Comparison of ENCODE assay signal across 15 cellular contexts in genomic region chrX:135170877-135171519, GRCh38. TPM values are rescaled to one million over a fixed set of nuclear protein-coding genes. Genes with fewer than 3 reads are reported as not detected.
DNase-seq lines count a peak whose midpoint lies in the region; ATAC-seq, FAIRE-seq and TF ChIP-seq lines count a peak whose summit lies in the region.
"Had no signal": no experiment of that assay in that cellular context is flagged by ENCODE, and none has a peak within 500 bp of the region (broad histone marks: within the 10 kb centered on the region; RNA-seq: fewer than 3 reads in every experiment).

CT55 (minus strand) TSS chrX:135171398; CDS start chrX:135171171, 227 bp downstream.

- H3K27ac ChIP-seq in A673 (ENCODE audit: low read depth, low read length, poor library complexity, severe bottlenecking) (no peak within 1 kb of the TSS), K562 (ENCODE audit: extremely low read depth, low read depth, low read length) (peak within 1 kb of the TSS; percentile 85)
- H3K27ac ChIP-seq: RWPE1 had no signal

- H3K79me2 ChIP-seq in K562 (ENCODE audit: control insufficient read depth, insufficient read depth, low read length), result peaks cover 33% of the 10 kb centered on the region

- peak within 1 kb of the TSS; percentile 87 to 89 for H3K9ac ChIP-seq in K562 (ENCODE audit: insufficient read depth in 1 of 2, low read depth in 2 of 2, low read length in 2 of 2)

- in situ Hi-C loops in K562 (cut with MboI), result no loop called here

- intact Hi-C loops in A673 (cut with micrococcal nuclease; ENCODE audit: unreplicated experiment) (no loop called here), K562 (cut with micrococcal nuclease) (no loop called here)

- peak in 1 of 2 experiments; percentile 42; a peak in 2 of 4 replicates for TF ChIP-seq RAD21 in K562 (CRISPR knock-in tag; conservative IDR thresholded peaks at IDR 0.05 in 1 of 2, IDR thresholded peaks at IDR 0.05 in 1 of 2)

- H4K20me1 ChIP-seq in K562 (replicated peaks; ENCODE audit: control insufficient read depth, insufficient read depth, low read length), result no peaks in the 10 kb centered on the region

- H3K4me2 ChIP-seq in K562 (ENCODE audit: insufficient read depth, low read length), result peak within 1 kb of the TSS; percentile 92

- DNase-seq in A673 (ENCODE audit: low spot score) (peak; percentile 11), H7 (peak; percentile 15), NCI-H446 (lab: John Stamatoyannopoulos, UW) (peak; percentile 16 to 73), K562 (ENCODE audit: extremely low read depth in 1 of 4, low spot score in 3 of 4) (peak; percentile 91 to 93 (median 92)), activated T-cell treated with anti-CD3 and anti-CD28 coated beads for 4 hours (no peak), NCI-H2171 (lab: John Stamatoyannopoulos, UW) (no peak)
- DNase-seq: C1 segment of cervical spinal cord, DMS 273 treated with DMSO at 0.1 percent for 48 hours, KBM-7, MV-4-11, NCI-H1417 treated with DMSO at 0.1 percent for 48 hours, NCI-H2081 had no signal

- CTCF ChIA-PET in A673 (lab: Charles Lee), result no interaction called here
- CTCF ChIA-PET in K562 (lab: Yijun Ruan, JAX; ENCODE audit: low intra/inter-chr PET ratio), result no interaction called here

- FAIRE-seq in K562 (lab: Jason Lieb, UNC), result peak; percentile 96

- H3K4me1 ChIP-seq in A673 (ENCODE audit: insufficient read depth, low read length, poor library complexity, severe bottlenecking) (no peaks in the 10 kb centered on the region), K562 (replicated peaks in 1 of 2; ENCODE audit: control insufficient read depth in 2 of 2, insufficient read depth in 2 of 2, low read length in 2 of 2) (peaks cover 0 to 3% of the 10 kb centered on the region in 2 experiments; a peak in 3 of 5 replicates)

- POLR2A ChIA-PET in A673 (lab: Charles Lee; ENCODE audit: low non-redundant PET) (no interaction called here), K562 (lab: Yijun Ruan, JAX) (interaction anchor here (0.7 kb wide), 1 partner anchor 1243 kb away, joined by 3 read pairs; no protein-coding TSS in a partner anchor)

- TF ChIP-seq POLR2A in K562 (conservative IDR thresholded peaks at IDR 0.05), result peak; percentile 80

- H2AFZ ChIP-seq in K562 (ENCODE audit: low read depth, low read length), result peak within 1 kb of the TSS; percentile 96

- no peaks in the 10 kb centered on the region for H3K9me1 ChIP-seq in K562 (ENCODE audit: control insufficient read depth, insufficient read depth, low read length)

- H3K27me3 ChIP-seq in A673 (replicated peaks; ENCODE audit: insufficient read depth, low read depth, low read length, poor library complexity) (no peaks in the 10 kb centered on the region), H7 (ENCODE audit: control insufficient read depth, insufficient read depth, low read length) (no peaks in the 10 kb centered on the region), K562 (ENCODE audit: control insufficient read depth in 2 of 2, insufficient read depth in 2 of 2, low read length in 2 of 2) (no peaks in the 10 kb centered on the region; a peak in 1 of 5 replicates)

- ATAC-seq in K562 (peak; percentile 100), HG03025 (IDR thresholded peaks at IDR 0.05; ENCODE audit: low FRiP score, unreplicated experiment) (no peak), GM18519 (IDR thresholded peaks at IDR 0.05; ENCODE audit: low FRiP score, unreplicated experiment) (no peak)

- H3K36me3 ChIP-seq in A673 (ENCODE audit: insufficient read depth, low read length, poor library complexity, severe bottlenecking) (no peaks in the 10 kb centered on the region), H7 (replicated peaks; ENCODE audit: control insufficient read depth, insufficient read depth, low read length) (no peaks in the 10 kb centered on the region), K562 (ENCODE audit: control insufficient read depth, insufficient read depth, low read length) (peaks cover 23% of the 10 kb centered on the region)

- TF ChIP-seq EP300 in K562 (IDR thresholded peaks at IDR 0.05; ENCODE audit: low read length), result no peak

- 2% methylated on average over 21 of the region's 27 CpGs for WGBS in K562 (ENCODE audit: insufficient coverage, low coverage, missing lambda C conversion rate)

- H3K4me3 ChIP-seq in A673 (ENCODE audit: low read depth, low read length, poor library complexity, severe bottlenecking), result no peak within 1 kb of the TSS
- H3K4me3 ChIP-seq in H7 (ENCODE audit: insufficient read depth, low read depth, low read length), result no peak within 1 kb of the TSS
- peak within 1 kb of the TSS; percentile 66 for H3K4me3 ChIP-seq in K562

- TF ChIP-seq CTCF in A673 (conservative IDR thresholded peaks at IDR 0.05; ENCODE audit: low read depth, low read length) (no peak), K562 (IDR thresholded peaks at IDR 0.05 in 2 of 3, conservative IDR thresholded peaks at IDR 0.05 in 1 of 3; ENCODE audit: insufficient read depth in 2 of 3, low read depth in 1 of 3, low read length in 3 of 3) (peak; percentile 54 to 61 (median 59); a peak in 5 of 6 replicates)

- no TSS peak for BruUV-seq in A673 (replicated peaks; lab: Mats Ljungman, UMichigan)
- BruUV-seq in K562 (replicated peaks; lab: Mats Ljungman, UMichigan), result TSS peak; percentile 51

- H3K9me3 ChIP-seq in A673 (ENCODE audit: low read depth, low read length, poor library complexity, severe bottlenecking) (no peaks in the 10 kb centered on the region), K562 (replicated peaks; ENCODE audit: control insufficient read depth, insufficient read depth, low read depth, low read length) (no peaks in the 10 kb centered on the region; the same call in 1 of the 2 replicates)

TF ChIP-seq in K562, 482 proteins besides CTCF, POLR2A, EP300 and RAD21 (continues in another document):
- peak; percentile 22 for TF ChIP-seq TAF9B (IDR thresholded peaks at IDR 0.05; ENCODE audit: partially characterized antibody)
- TF ChIP-seq, protein P1, sequence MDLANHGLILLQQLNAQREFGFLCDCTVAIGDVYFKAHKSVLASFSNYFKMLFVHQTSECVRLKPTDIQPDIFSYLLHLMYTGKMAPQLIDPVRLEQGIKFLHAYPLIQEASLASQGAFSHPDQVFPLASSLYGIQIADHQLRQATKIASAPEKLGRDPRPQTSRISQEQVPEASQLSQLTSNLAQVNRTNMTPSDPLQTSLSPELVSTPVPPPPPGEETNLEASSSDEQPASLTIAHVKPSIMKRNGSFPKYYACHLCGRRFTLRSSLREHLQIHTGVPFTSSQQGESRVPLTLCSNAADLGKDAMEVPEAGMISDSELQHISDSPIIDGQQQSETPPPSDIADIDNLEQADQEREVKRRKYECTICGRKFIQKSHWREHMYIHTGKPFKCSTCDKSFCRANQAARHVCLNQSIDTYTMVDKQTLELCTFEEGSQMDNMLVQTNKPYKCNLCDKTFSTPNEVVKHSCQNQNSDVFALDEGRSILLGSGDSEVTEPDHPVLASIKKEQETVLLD (IDR thresholded peaks at IDR 0.05), result peak; percentile 85; the same call in 1 of the 2 replicates
- no peak for TF ChIP-seq HMGXB4 (CRISPR knock-in tag; IDR thresholded peaks at IDR 0.05)
- peak; percentile 51; the same call in 1 of the 2 replicates for TF ChIP-seq ESRRA (IDR thresholded peaks at IDR 0.05; ENCODE audit: borderline replicate concordance, low read depth)
- peak; percentile 76; the same call in 1 of the 2 replicates for TF ChIP-seq L3MBTL2 (IDR thresholded peaks at IDR 0.05)
- no peak for TF ChIP-seq HLTF (IDR thresholded peaks at IDR 0.05)
- peak; percentile 47 for TF ChIP-seq TAF1 (IDR thresholded peaks at IDR 0.05; ENCODE audit: control insufficient read depth, extremely low read depth, insufficient read depth, low read length, severe bottlenecking)
- TF ChIP-seq KLF10 (CRISPR knock-in tag; IDR thresholded peaks at IDR 0.05), result no peak
- peak; percentile 44 for TF ChIP-seq FOS (IDR thresholded peaks at IDR 0.05; ENCODE audit: extremely low read depth, insufficient read length)
- peak; percentile 39; the same call in 1 of the 2 replicates for TF ChIP-seq JUND (IDR thresholded peaks at IDR 0.05; ENCODE audit: borderline replicate concordance, low read depth, low read length)
- TF ChIP-seq JUND (tag; IDR thresholded peaks at IDR 0.05; ENCODE audit: borderline replicate concordance, low read depth, low read length), result no peak; the same call in 2 of the 3 replicates

RNA-seq across cellular contexts. Expression of gene CT55, which starts in this region (rescaled TPM):
- total RNA-seq in A673 (2021), result not detected in 2 replicates
- 0.10 TPM in 1 of 2 replicates, not detected in the other for total RNA-seq in H7 (2014; rRNA removed; shearing (Covaris generic))
- 40.5 and 50.9 TPM in 2 replicates for total RNA-seq in K562 (2011; cell fraction: chromatin; rRNA removed; ENCODE audit: low replicate concordance)
- total RNA-seq in K562 (2011; cell fraction: nucleolus; rRNA removed), result 48.9 and 50.3 TPM in 2 replicates
- 55.7 and 58.1 TPM in 2 replicates for total RNA-seq in K562 (2011; cell fraction: nucleoplasm; rRNA removed)
- 65.5 and 66.5 TPM in 2 replicates for total RNA-seq in K562 (2014; rRNA removed)
- total RNA-seq in K562 (2014; rRNA removed; fragmentation: Illumina TruSeq; extraction: Trizol), result 73.2 and 75.8 TPM in 2 replicates
- 72.9 and 79.0 TPM in 2 replicates for total RNA-seq in K562 (2015; rRNA removed; fragmentation: Illumina TruSeq; extraction: Trizol)
- total RNA-seq in K562 (2021), result 50.9 and 52.8 TPM in 2 replicates
- polyA plus RNA-seq in K562 (2011; rRNA removed), result 23.1 and 48.5 TPM in 2 replicates
- polyA plus RNA-seq in K562 (2011; cell fraction: cytosol; rRNA removed), result 18.9 TPM in 2 replicates
- polyA plus RNA-seq in K562 (2011; cell fraction: nucleus; rRNA removed), result 16.8 and 17.3 TPM in 2 replicates
- polyA plus RNA-seq in K562 (2012), result 44.2 and 50.5 TPM in 2 replicates
- polyA plus RNA-seq in K562 (2014; fragmentation: Illumina TruSeq; extraction: Trizol), result 58.5 and 68.5 TPM in 2 replicates
- polyA plus RNA-seq in K562 (2014; fragmentation: Nextera tagmentation; extraction: Ambion mirVana), result 10 to 100 TPM; 77.8 to 98.9 TPM
- polyA plus RNA-seq in K562 (2014; rRNA removed), result 73.8 and 82.3 TPM in 2 replicates
- polyA minus RNA-seq in K562 (2011; rRNA and poly(A)+ RNA removed), result 32.4 and 62.8 TPM in 2 replicates
- 8.8 and 18.2 TPM in 2 replicates for polyA minus RNA-seq in K562 (2011; cell fraction: cytosol; rRNA and poly(A)+ RNA removed)
- 10.8 and 12.7 TPM in 2 replicates for polyA minus RNA-seq in K562 (2011; cell fraction: nucleus; rRNA and poly(A)+ RNA removed)

Comparison
In these comparisons a context has a peak if more than half of its experiments do, and no peak if none do; other contexts are left out.
1. RNA of gene CT55 (total RNA-seq): 40.5 to 79.0 TPM in K562; 0.10 TPM in H7 and not detected in A673; every median in the first group is over 10 times any median in the second.
2. Peak in DNase-seq in A673; RNA of the gene not detected or under 1 TPM.
3. Peak in DNase-seq in H7; RNA of the gene not detected or under 1 TPM.
4. DNase-seq: peak in NCI-H446 (2 of 2) and K562 (4 of 4); none in activated T-cell treated with anti-CD3 and anti-CD28 coated beads for 4 hours (single experiment) and NCI-H2171 (single experiment).